In the genomic region with DNA sequence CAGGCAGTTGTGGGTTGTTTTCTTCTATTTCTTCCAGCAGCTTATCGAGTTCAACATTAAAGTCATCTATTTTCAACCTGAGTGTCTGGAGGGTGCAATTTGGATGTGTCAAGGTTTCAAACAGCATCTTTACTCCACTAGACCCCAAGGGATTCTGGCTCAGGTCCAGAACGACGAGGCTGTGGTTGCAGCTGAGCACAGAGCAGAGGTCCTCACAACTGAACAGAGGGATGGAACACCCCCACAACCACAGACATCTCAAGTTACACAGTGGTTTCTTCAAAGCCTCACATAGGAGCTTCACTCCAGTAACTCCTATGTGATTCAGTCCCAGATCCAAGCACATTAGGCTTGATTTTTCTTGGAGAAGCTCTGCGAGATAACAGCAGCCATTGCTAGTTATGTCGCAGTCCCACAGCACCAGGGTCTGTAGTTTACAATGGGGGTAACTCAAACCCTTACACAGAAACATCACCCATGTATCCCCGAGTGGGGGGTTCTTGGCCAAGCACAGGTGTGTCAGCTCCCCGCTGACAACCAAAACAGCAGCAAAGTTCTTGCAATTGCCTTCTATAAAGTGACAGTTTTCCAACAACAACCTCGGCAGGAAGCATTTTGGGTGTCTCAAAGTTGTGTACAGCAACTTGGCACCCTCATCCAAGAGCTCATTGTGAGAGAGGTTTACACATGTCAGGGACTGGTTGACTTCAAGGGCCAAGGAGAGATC, we compare ENCODE assay signal across 20 cellular contexts. TPM values are rescaled to one million over a fixed set of nuclear protein-coding genes. Genes with fewer than 3 reads are reported as not detected.
DNase-seq lines count a peak whose midpoint lies in the region; ATAC-seq, FAIRE-seq and TF ChIP-seq lines count a peak whose summit lies in the region.
"Had no signal": no experiment of that assay in that cellular context is flagged by ENCODE, and none has a peak within 500 bp of the region (broad histone marks: within the 10 kb centered on the region; RNA-seq: fewer than 3 reads in every experiment).

No MANE protein-coding gene starts in this region.

- TF ChIP-seq POLR2A in A549 (IDR thresholded peaks at IDR 0.05; ENCODE audit: low read length): no peak

- no peaks in the 10 kb centered on the region for H3K4me1 ChIP-seq in A549
- H3K4me1 ChIP-seq: SJSA1 had no signal

- no peak overlapping the region for H3K27ac ChIP-seq in A549
- H3K27ac ChIP-seq: SJSA1 had no signal

- ATAC-seq in A549: no peak

- DNase-seq in A549 (ENCODE audit: low read depth in 1 of 2, low spot score in 1 of 2) (no peak), OCI-M1 (lab: John Stamatoyannopoulos, UW) (peak; percentile 63), bronchial epithelial cell (ENCODE audit: low read depth) (no peak), NCI-H146 treated with DMSO at 0.1 percent for 48 hours (lab: John Stamatoyannopoulos, UW; ENCODE audit: unreplicated experiment) (no peak), HEK293T (ENCODE audit: extremely low spot score) (no peak), NCI-H524 (lab: John Stamatoyannopoulos, UW) (no peak), CD1c-positive myeloid dendritic cell (ENCODE audit: extremely low spot score) (no peak)
- DNase-seq in Jurkat, Clone E6-1 (ENCODE audit: low read depth, low spot score): peak; percentile 83
- DNase-seq: 8988T, HFFc6, NCI-H1436, NCI-H2081 treated with DMSO at 0.1 percent for 48 hours, NCI-H226, NCI-H526 treated with DMSO at 0.1 percent for 48 hours, RPMI8226, SW 1271 had no signal

- 2% methylated on average over 8 of the region's 8 CpGs for WGBS in A549 (ENCODE audit: missing lambda C conversion rate)

- TF ChIP-seq CTCF in A549 (IDR thresholded peaks at IDR 0.05): no peak
- no peak for TF ChIP-seq CTCF in bronchial epithelial cell (IDR thresholded peaks at IDR 0.05; ENCODE audit: insufficient read depth, low read length, severe bottlenecking)

- no peaks in the 10 kb centered on the region for H3K27me3 ChIP-seq in bronchial epithelial cell (ENCODE audit: control insufficient read depth, insufficient read depth, low read length)
- H3K27me3 ChIP-seq: SJSA1 had no signal

- FAIRE-seq in A549 (lab: Jason Lieb, UNC) (peak; percentile 76), bronchial epithelial cell (lab: Jason Lieb, UNC) (peak; percentile 68)

- no peaks in the 10 kb centered on the region for H3K9me3 ChIP-seq in A549
- H3K9me3 ChIP-seq: SJSA1 had no signal

- no peak for TF ChIP-seq RAD21 in A549 (conservative IDR thresholded peaks at IDR 0.05 in 1 of 2, IDR thresholded peaks at IDR 0.05 in 1 of 2)

- H3K4me2 ChIP-seq in A549: no peak overlapping the region

- CTCF ChIA-PET in A549 (lab: Yijun Ruan, JAX): interaction anchor here (1.5 kb wide), 1 partner anchor 10 kb away, joined by 5 read pairs; no protein-coding TSS in a partner anchor
- CTCF ChIA-PET in HEK293T (lab: Yijun Ruan, JAX): no interaction called here

- POLR2A ChIA-PET in A549 (lab: Yijun Ruan, JAX) (no interaction called here), HEK293T (lab: Yijun Ruan, JAX) (no interaction called here)

- no peaks in the 10 kb centered on the region for H3K36me3 ChIP-seq in bronchial epithelial cell (ENCODE audit: control insufficient read depth, insufficient read depth, low read length)
- H3K36me3 ChIP-seq: SJSA1 had no signal

- no peak for TF ChIP-seq EP300 in A549 (IDR thresholded peaks at IDR 0.05)

- no peak overlapping the region for H3K4me3 ChIP-seq in A549
- H3K4me3 ChIP-seq in Jurkat, Clone E6-1 (ENCODE audit: low read length): no peak overlapping the region
- H3K4me3 ChIP-seq in bronchial epithelial cell (ENCODE audit: low read depth, low read length): no peak overlapping the region
- H3K4me3 ChIP-seq: SJSA1 had no signal

TF ChIP-seq in A549, 52 proteins besides CTCF, POLR2A, EP300 and RAD21:
- TF ChIP-seq PHF8 (IDR thresholded peaks at IDR 0.05; ENCODE audit: borderline replicate concordance, low read depth) (no peak), NPAS2 (CRISPR knock-in tag; IDR thresholded peaks at IDR 0.05; ENCODE audit: borderline replicate concordance) (no peak), ZSCAN20 (CRISPR knock-in tag; IDR thresholded peaks at IDR 0.05) (no peak), RCOR1 (IDR thresholded peaks at IDR 0.05; ENCODE audit: low read depth, low read length) (no peak), JUNB (IDR thresholded peaks at IDR 0.05) (no peak), FOSL2 (IDR thresholded peaks at IDR 0.05) (no peak), FOSL2 (CRISPR knock-in tag; IDR thresholded peaks at IDR 0.05) (no peak), EHF (CRISPR knock-in tag; IDR thresholded peaks at IDR 0.05) (no peak), CEBPB (IDR thresholded peaks at IDR 0.05) (no peak), TFCP2L1 (CRISPR knock-in tag; IDR thresholded peaks at IDR 0.05) (no peak), HEYL (CRISPR knock-in tag; IDR thresholded peaks at IDR 0.05) (no peak)

TF ChIP-seq in HEK293T, 16 proteins besides CTCF, POLR2A, EP300 and RAD21:
- TF ChIP-seq HDGF (IDR thresholded peaks at IDR 0.05; ENCODE audit: borderline replicate concordance) (no peak), ZNF384 (IDR thresholded peaks at IDR 0.05) (no peak), CTBP1 (IDR thresholded peaks at IDR 0.05; ENCODE audit: borderline replicate concordance) (no peak), SUZ12 (IDR thresholded peaks at IDR 0.05) (no peak), FOXK2 (IDR thresholded peaks at IDR 0.05) (no peak), FOXM1 (IDR thresholded peaks at IDR 0.05; ENCODE audit: borderline replicate concordance) (no peak), ELF4 (IDR thresholded peaks at IDR 0.05) (no peak), TARDBP (IDR thresholded peaks at IDR 0.05) (no peak), FOXA1 (IDR thresholded peaks at IDR 0.05) (no peak), LEF1 (IDR thresholded peaks at IDR 0.05; ENCODE audit: borderline replicate concordance) (no peak), L3MBTL2 (conservative IDR thresholded peaks at IDR 0.05) (no peak), SP1 (IDR thresholded peaks at IDR 0.05) (no peak), BHLHE40 (IDR thresholded peaks at IDR 0.05; ENCODE audit: borderline replicate concordance) (no peak), ARNT (IDR thresholded peaks at IDR 0.05) (no peak), NFRKB (IDR thresholded peaks at IDR 0.05) (no peak)
- TF ChIP-seq, protein P1, sequence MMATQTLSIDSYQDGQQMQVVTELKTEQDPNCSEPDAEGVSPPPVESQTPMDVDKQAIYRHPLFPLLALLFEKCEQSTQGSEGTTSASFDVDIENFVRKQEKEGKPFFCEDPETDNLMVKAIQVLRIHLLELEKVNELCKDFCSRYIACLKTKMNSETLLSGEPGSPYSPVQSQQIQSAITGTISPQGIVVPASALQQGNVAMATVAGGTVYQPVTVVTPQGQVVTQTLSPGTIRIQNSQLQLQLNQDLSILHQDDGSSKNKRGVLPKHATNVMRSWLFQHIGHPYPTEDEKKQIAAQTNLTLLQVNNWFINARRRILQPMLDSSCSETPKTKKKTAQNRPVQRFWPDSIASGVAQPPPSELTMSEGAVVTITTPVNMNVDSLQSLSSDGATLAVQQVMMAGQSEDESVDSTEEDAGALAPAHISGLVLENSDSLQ (IDR thresholded peaks at IDR 0.05): no peak
TF ChIP-seq in HEK293T: peak in this region for 0.

RNA-seq across cellular contexts. Expression of a gene that starts 2.8 kb away (rescaled TPM):
- polyA plus RNA-seq in A549 (2011; rRNA removed) (not detected in 2 replicates), A549 (2017; fragmentation: RNase III; extraction: RNeasy Plus Mini Kit Qiagen cat#74134 plus additional on column Dnase treatment) (not detected in 3 replicates)
- polyA plus RNA-seq in A549 (2012; cell fraction: cytosol; rRNA removed): not detected in 2 replicates
- not detected in 2 replicates for polyA plus RNA-seq in A549 (2012; cell fraction: nucleus; rRNA removed)
- polyA minus RNA-seq in A549 (2011; rRNA and poly(A)+ RNA removed): not detected in 2 replicates
- not detected for polyA plus RNA-seq in Jurkat, Clone E6-1 (2012; ENCODE audit: insufficient read depth, insufficient read length)
- total RNA-seq in bronchial epithelial cell: not detected in 2 replicates
- total RNA-seq: Daoy, H4, HFFc6, SJSA1 had no signal
- polyA plus RNA-seq: BJ had no signal

Comparison
In these comparisons a context has a peak if more than half of its experiments do, and no peak if none do; other contexts are left out.
1. DNase-seq: peak in Jurkat, Clone E6-1 (single experiment) and OCI-M1 (single experiment); none in A549 (0 of 2), bronchial epithelial cell (single experiment), NCI-H146 treated with DMSO at 0.1 percent for 48 hours (single experiment), HEK293T (single experiment), NCI-H524 (0 of 2) and CD1c-positive myeloid dendritic cell (single experiment).